ENCODE assay signal across 10 cellular contexts in genomic region chr19:50486823-50487515, GRCh38. TPM values are rescaled to one million over a fixed set of nuclear protein-coding genes. Genes with fewer than 3 reads are reported as not detected.
A peak's percentile ranks its signal among the peaks of the same experiment; 100 is the strongest.
DNase-seq lines count a peak whose midpoint lies in the region; ATAC-seq and TF ChIP-seq lines count a peak whose summit lies in the region.
"Had no signal": no experiment of that assay in that cellular context is flagged by ENCODE, and none has a peak within 500 bp of the region (broad histone marks: within the 10 kb centered on the region; RNA-seq: fewer than 3 reads in every experiment).

No MANE protein-coding gene starts in this region.

- DNase-seq in Right ventricle myocardium inferior (ENCODE audit: missing footprints) = peak; percentile 55
- DNase-seq in left cardiac atrium = no peak
- DNase-seq in cardiac fibroblast (ENCODE audit: low read depth in 2 of 2) = peak; percentile 31 to 66
- peak; percentile 19 for DNase-seq in naive B cell
- DNase-seq in HuH-7.5 (ENCODE audit: low spot score) = no peak
- DNase-seq in GM13976 (ENCODE audit: low spot score) = no peak

- H3K27ac Mint-ChIP-seq in naive B cell = peak overlapping the region in 3 of 6 donors; percentile 27 to 82 (median 62)

- peaks cover 40 to 54% (median 44%) of the 10 kb centered on the region in 3 donors for H3K4me1 Mint-ChIP-seq in naive B cell

- peaks cover 4 to 11% (median 7%) of the 10 kb centered on the region in 3 donors for H3K27me3 Mint-ChIP-seq in naive B cell
- H3K27me3 Mint-ChIP-seq: central memory CD8-positive, alpha-beta T cell had no signal

- no peaks in the 10 kb centered on the region for H3K9me3 Mint-ChIP-seq in naive B cell
- H3K9me3 Mint-ChIP-seq: central memory CD8-positive, alpha-beta T cell had no signal

- ATAC-seq in Right ventricle myocardium inferior (no peak), left cardiac atrium (no peak), SK-N-SH treated with all-trans-retinoic acid at 6 μM for 48 hours (peak; percentile 8; the same call in 1 of the 3 replicates), naive B cell (ENCODE audit: low read depth in 2 of 2) (peak; percentile 50 to 64), GM21786 (IDR thresholded peaks at IDR 0.05; ENCODE audit: unreplicated experiment) (no peak)

- H3K4me3 ChIP-seq in cardiac fibroblast (replicated peaks in 1 of 2; ENCODE audit: low read depth in 2 of 2, low read length in 2 of 2) = no peak overlapping the region

- TF ChIP-seq CTCF in cardiac fibroblast (IDR thresholded peaks at IDR 0.05; ENCODE audit: low read depth, low read length) (peak; percentile 58), GM13976 (IDR thresholded peaks at IDR 0.05; ENCODE audit: borderline replicate concordance, control extremely low read depth, extremely low read depth, insufficient read depth, missing control alignments) (no peak)

- intact Hi-C loops in Right ventricle myocardium inferior (cut with DNase I) = no loop called here
- intact Hi-C loops in left cardiac atrium (cut with DNase I) = no loop called here

- H3K4me3 Mint-ChIP-seq in naive B cell = no peak overlapping the region
- H3K4me3 Mint-ChIP-seq: central memory CD8-positive, alpha-beta T cell had no signal

- H3K36me3 Mint-ChIP-seq in naive B cell = peaks cover 0 to 25% of the 10 kb centered on the region in 2 donors

- in situ Hi-C loops in GM13976 (cut with MboI; ENCODE audit: low sequenced_read_pairs, unreplicated experiment) = no loop called here

TF ChIP-seq in SK-N-SH treated with all-trans-retinoic acid at 6 μM for 48 hours, 23 proteins besides CTCF, POLR2A, EP300 and RAD21:
- no peak for TF ChIP-seq ZFP3 (CRISPR knock-in tag; IDR thresholded peaks at IDR 0.05)
- no peak for TF ChIP-seq CREB5 (CRISPR knock-in tag; IDR thresholded peaks at IDR 0.05; ENCODE audit: low read depth)
- no peak for TF ChIP-seq RARB (CRISPR knock-in tag; IDR thresholded peaks at IDR 0.05)
- TF ChIP-seq POU6F1 (CRISPR knock-in tag; IDR thresholded peaks at IDR 0.05; ENCODE audit: borderline replicate concordance, low read depth) = no peak
- TF ChIP-seq ZNF8 (CRISPR knock-in tag; IDR thresholded peaks at IDR 0.05) = no peak
- TF ChIP-seq TSHZ2 (CRISPR knock-in tag; IDR thresholded peaks at IDR 0.05) = no peak
- no peak for TF ChIP-seq ZNF70 (CRISPR knock-in tag; IDR thresholded peaks at IDR 0.05)
- no peak for TF ChIP-seq GLIS3 (CRISPR knock-in tag; IDR thresholded peaks at IDR 0.05)
- TF ChIP-seq TCF4 (CRISPR knock-in tag; IDR thresholded peaks at IDR 0.05; ENCODE audit: borderline replicate concordance) = no peak
- no peak for TF ChIP-seq ZNF565 (CRISPR knock-in tag; conservative IDR thresholded peaks at IDR 0.05; ENCODE audit: low read depth)
- no peak for TF ChIP-seq OSR1 (CRISPR knock-in tag; IDR thresholded peaks at IDR 0.05)
- no peak for TF ChIP-seq ZFP30 (CRISPR knock-in tag; IDR thresholded peaks at IDR 0.05)

RNA-seq across cellular contexts. Expression of gene GARIN5A, which starts 10.3 kb away (rescaled TPM):
- total RNA-seq in Right ventricle myocardium inferior (2.2 TPM), left cardiac atrium (1 to 10 TPM; 1.4 to 1.5 TPM)
- 1 to 10 TPM in 1 of 6 donors, under 1 TPM in 4, not detected in 1; 0.38 to 2.2 (median 0.50) TPM for polyA plus RNA-seq in naive B cell (ENCODE audit: low read depth in 6 of 6)
- total RNA-seq: urinary bladder had no signal

RNA-seq across cellular contexts. Expression of gene EMC10, which starts 10.7 kb away (rescaled TPM):
- total RNA-seq in Right ventricle myocardium inferior (78.0 TPM), left cardiac atrium (10 to 100 TPM; 82.3 to 96.9 TPM)
- 10 to 100 TPM in 1 of 6 donors, 1 to 10 TPM in 5; 7.0 to 11.9 (median 8.6) TPM for polyA plus RNA-seq in naive B cell (ENCODE audit: low read depth in 6 of 6)

RNA-seq across cellular contexts. Expression of gene JOSD2, which starts 24.0 kb away (rescaled TPM):
- total RNA-seq in Right ventricle myocardium inferior (43.7 TPM), left cardiac atrium (10 to 100 TPM; 27.3 to 36.7 TPM)
- polyA plus RNA-seq in naive B cell (ENCODE audit: low read depth in 6 of 6) = 10 to 100 TPM in 5 of 6 donors, 1 to 10 TPM in 1; 9.8 to 20.7 (median 12.2) TPM

RNA-seq across cellular contexts. Expression of gene ASPDH, which starts 26.7 kb away (rescaled TPM):
- total RNA-seq in Right ventricle myocardium inferior = not detected
- not detected for total RNA-seq in left cardiac atrium
- polyA plus RNA-seq in naive B cell (ENCODE audit: low read depth in 6 of 6) = not detected
- total RNA-seq: urinary bladder had no signal
- polyA plus RNA-seq: urinary bladder had no signal

RNA-seq across cellular contexts. Expression of gene MYBPC2, which starts 54.3 kb away (rescaled TPM):
- total RNA-seq in Right ventricle myocardium inferior (0.08 TPM), left cardiac atrium (not detected)
- polyA plus RNA-seq in naive B cell (ENCODE audit: low read depth in 6 of 6) = 1 to 10 TPM in 3 of 6 donors, under 1 TPM in 2, not detected in 1; 0.44 to 6.6 (median 1.2) TPM

Comparison
In these comparisons a context has a peak if more than half of its experiments do, and no peak if none do; other contexts are left out.
1. DNase-seq: peak in Right ventricle myocardium inferior (single experiment), cardiac fibroblast (2 of 2) and naive B cell (single experiment); none in left cardiac atrium (single experiment), HuH-7.5 (single experiment) and GM13976 (single experiment).
2. ATAC-seq: peak in SK-N-SH treated with all-trans-retinoic acid at 6 μM for 48 hours (single experiment) and naive B cell (2 of 2); none in Right ventricle myocardium inferior (single experiment), left cardiac atrium (0 of 2) and GM21786 (single experiment).